In the genomic region with DNA sequence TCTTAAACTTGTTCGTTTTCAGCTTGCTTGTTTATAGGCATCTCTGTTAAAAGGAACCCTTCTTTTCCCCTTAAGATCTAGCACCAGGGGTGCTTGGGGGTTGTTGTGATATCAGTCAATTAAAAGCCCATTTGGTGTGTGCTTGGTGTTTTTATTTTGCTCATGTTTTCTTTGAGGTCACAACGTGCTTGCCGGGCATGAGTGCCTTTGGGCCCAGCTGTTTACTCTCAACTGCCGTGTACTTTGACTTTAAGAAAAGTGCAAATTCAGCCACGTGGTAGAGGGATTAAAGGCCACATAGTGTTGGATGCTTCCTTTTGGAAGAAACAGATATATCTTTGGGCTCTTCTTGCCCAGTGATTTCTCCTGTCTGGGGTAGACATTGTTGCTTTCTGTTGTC, we compare ENCODE assay signal across 9 cellular contexts. TPM values are rescaled to one million over a fixed set of nuclear protein-coding genes. Genes with fewer than 3 reads are reported as not detected.
DNase-seq lines count a peak whose midpoint lies in the region; ATAC-seq and TF ChIP-seq lines count a peak whose summit lies in the region.
"Had no signal": no experiment of that assay in that cellular context is flagged by ENCODE, and none has a peak within 500 bp of the region (broad histone marks: within the 10 kb centered on the region; RNA-seq: fewer than 3 reads in every experiment).

No MANE protein-coding gene starts in this region.

- H4K8ac ChIP-seq in mesenchymal stem cell (ENCODE audit: low read length): no peak overlapping the region

- no peak overlapping the region for H2AFZ ChIP-seq in mesenchymal stem cell (ENCODE audit: low read depth, low read length)

- no peak overlapping the region for H2BK12ac ChIP-seq in mesenchymal stem cell (ENCODE audit: low read length in 2 of 2)

- H2BK15ac ChIP-seq in mesenchymal stem cell (ENCODE audit: low read depth, poor library complexity, severe bottlenecking): no peak overlapping the region

- H3K27ac ChIP-seq in adipose tissue (ENCODE audit: low read depth, low read length) (peak overlapping the region; percentile 15), mesenchymal stem cell (ENCODE audit: low read length, poor library complexity, severe bottlenecking) (peak overlapping the region; percentile 77), tibial artery (peak overlapping the region; percentile 66)

- H2BK120ac ChIP-seq in mesenchymal stem cell (ENCODE audit: low read depth, low read length): no peak overlapping the region

- H3K4ac ChIP-seq in mesenchymal stem cell (ENCODE audit: low read depth in 1 of 2, low read length in 2 of 2): no peak overlapping the region

- no peaks in the 10 kb centered on the region for H3K27me3 Mint-ChIP-seq in activated T-cell treated with anti-CD3 and anti-CD28 coated beads, Interleukin-2, amount 50 U/mL, for 24 hours

- H3K18ac ChIP-seq in mesenchymal stem cell (ENCODE audit: low read depth in 1 of 2, low read length in 2 of 2): no peak overlapping the region

- H3K27me3 ChIP-seq in mesenchymal stem cell (ENCODE audit: control insufficient read depth in 1 of 2, insufficient read depth in 1 of 2, low read length in 2 of 2) (no peaks in the 10 kb centered on the region), tibial artery (no peaks in the 10 kb centered on the region)

- H3K9me3 Mint-ChIP-seq in activated T-cell treated with anti-CD3 and anti-CD28 coated beads, Interleukin-2, amount 50 U/mL, for 24 hours: no peaks in the 10 kb centered on the region

- TF ChIP-seq CTCF in tibial artery (IDR thresholded peaks at IDR 0.05): no peak

- peak overlapping the region; percentile 45 for H3K4me3 Mint-ChIP-seq in activated T-cell treated with anti-CD3 and anti-CD28 coated beads, Interleukin-2, amount 50 U/mL, for 24 hours

- 3 to 11% (median 11%) methylated on average over 5 of the region's 5 CpGs for WGBS in adipose tissue, 3 donors
- WGBS in mesenchymal stem cell: 30% methylated on average over 5 of the region's 5 CpGs

- intact Hi-C loops in tibial artery (cut with DNase I; ENCODE audit: low total_unique reads): no loop called here

- no peaks in the 10 kb centered on the region for H3K79me1 ChIP-seq in mesenchymal stem cell (replicated peaks; ENCODE audit: low read length, poor library complexity, severe bottlenecking)

- H3K4me1 ChIP-seq in mesenchymal stem cell (ENCODE audit: control insufficient read depth, insufficient read depth, low read depth, low read length): peaks cover 10% of the 10 kb centered on the region
- peaks cover 0 to 99% (median 76%) of the 10 kb centered on the region in 4 donors for H3K4me1 ChIP-seq in tibial artery

- H3K4me3 ChIP-seq in mesenchymal stem cell (ENCODE audit: insufficient read depth in 1 of 2, low read depth in 1 of 2, low read length in 2 of 2) (peak overlapping the region in 1 of 2 experiments; percentile 28), tibial artery (peak overlapping the region in 1 of 2 donors; percentile 16)

- H2AK5ac ChIP-seq in mesenchymal stem cell (ENCODE audit: low read length, severe bottlenecking): peak overlapping the region; percentile 47

- H3K9me3 ChIP-seq in mesenchymal stem cell (ENCODE audit: control insufficient read depth, low read length) (no peaks in the 10 kb centered on the region), tibial artery (no peaks in the 10 kb centered on the region)

- H3K36me3 Mint-ChIP-seq in activated T-cell treated with anti-CD3 and anti-CD28 coated beads, Interleukin-2, amount 50 U/mL, for 24 hours (ENCODE audit: low read depth): peaks cover 31% of the 10 kb centered on the region

- H3K36me3 ChIP-seq in mesenchymal stem cell (ENCODE audit: control insufficient read depth in 1 of 2, insufficient read depth in 2 of 2, low read depth in 1 of 2, low read length in 2 of 2) (peaks cover 9 to 13% of the 10 kb centered on the region in 2 experiments), tibial artery (peaks cover 0 to 13% (median 3%) of the 10 kb centered on the region in 3 donors)

- no peak for ATAC-seq in GM18498 (IDR thresholded peaks at IDR 0.05; ENCODE audit: unreplicated experiment)

- H4K91ac ChIP-seq in mesenchymal stem cell (ENCODE audit: low read length): no peak overlapping the region

- peaks cover 50% of the 10 kb centered on the region for H3K4me1 Mint-ChIP-seq in activated T-cell treated with anti-CD3 and anti-CD28 coated beads, Interleukin-2, amount 50 U/mL, for 24 hours (ENCODE audit: low read depth)

- H3K23ac ChIP-seq in mesenchymal stem cell (ENCODE audit: low read length in 2 of 2): no peak overlapping the region

- H2BK5ac ChIP-seq in mesenchymal stem cell (ENCODE audit: low read depth, low read length, poor library complexity, severe bottlenecking): peak overlapping the region; percentile 36

- H3K14ac ChIP-seq in mesenchymal stem cell (ENCODE audit: low read length in 2 of 2): no peak overlapping the region

- peak overlapping the region; percentile 39 for H3K9ac ChIP-seq in mesenchymal stem cell (ENCODE audit: low read length)

- DNase-seq in activated T-cell treated with anti-CD3 and anti-CD28 coated beads, Interleukin-2, amount 50 U/mL, for 24 hours: no peak
- no peak for DNase-seq in activated T-cell treated with anti-CD3 and anti-CD28 coated beads, Interleukin-2, amount 50 U/mL, for 1 hour
- peak; percentile 48 for DNase-seq in mesenchymal stem cell
- DNase-seq in tibial artery: no peak
- no peak for DNase-seq in NCI-H128 (lab: John Stamatoyannopoulos, UW; ENCODE audit: unreplicated experiment)
- DNase-seq in stimulated activated CD4-positive, alpha-beta T cell treated with anti-CD3 and anti-CD28 coated beads, Interleukin-1b, Interleukin-23, amount 100 ng/mL, for 48 hours: no peak
- DNase-seq: COR-L47 had no signal

- H3K27ac Mint-ChIP-seq in activated T-cell treated with anti-CD3 and anti-CD28 coated beads, Interleukin-2, amount 50 U/mL, for 24 hours: peak overlapping the region; percentile 81

- H3K4me2 ChIP-seq in mesenchymal stem cell (ENCODE audit: low read length, poor library complexity, severe bottlenecking): peak overlapping the region; percentile 29

RNA-seq across cellular contexts. Expression of a gene that starts 10.5 kb away (rescaled TPM):
- polyA plus RNA-seq in adipose tissue: 10 to 100 TPM; 12.2 to 22.8 (median 18.1) TPM
- polyA plus RNA-seq in mesenchymal stem cell (2013, experiment 1 of 2): 46.7 TPM
- 43.3 TPM for polyA plus RNA-seq in mesenchymal stem cell (2013, experiment 2 of 2)

Comparison
In these comparisons a context has a peak if more than half of its experiments do, and no peak if none do; other contexts are left out.
1. H3K27ac ChIP-seq: peak in every context shown above with its lines; median percentile 77 in mesenchymal stem cell; 66 in tibial artery; 15 in adipose tissue.